Comparison of ENCODE assay signal across 26 cellular contexts in the genomic region with DNA sequence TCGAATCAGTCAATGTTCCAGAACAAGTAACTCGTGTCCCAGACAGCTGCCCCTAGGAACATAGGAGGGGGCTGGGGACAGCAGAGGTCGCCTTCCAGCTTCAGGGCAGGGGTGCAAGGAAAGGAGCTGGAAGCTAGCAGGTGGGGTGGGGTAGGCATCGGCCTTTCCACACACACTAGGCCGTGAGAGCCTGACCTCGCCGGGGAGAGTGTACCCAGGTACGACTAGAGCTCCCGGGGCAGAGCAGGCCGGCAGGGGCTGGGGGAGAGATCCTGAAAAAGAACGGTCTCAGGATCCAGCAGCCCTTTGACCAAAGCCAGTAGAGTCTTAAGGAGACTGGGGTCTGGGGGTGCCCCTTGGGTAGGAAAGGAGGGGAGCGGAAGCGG.
"Had no signal": no experiment of that assay in that cellular context is flagged by ENCODE, and none has a peak within 500 bp of the region (broad histone marks: within the 10 kb centered on the region; RNA-seq: fewer than 3 reads in every experiment).

No MANE protein-coding gene starts in this region.

- H3K4me1 Mint-ChIP-seq: activated naive CD8-positive, alpha-beta T cell treated with anti-CD3 and anti-CD28 coated beads, Interleukin-2, amount 50 U/mL, for 24 hours had no signal

- H3K4me1 ChIP-seq: SJCRH30 had no signal

- H3K9me3 ChIP-seq: SJCRH30, SK-N-SH had no signal

- H3K4me2 ChIP-seq: SK-N-SH had no signal

- ATAC-seq: activated CD8-positive, alpha-beta T cell treated with anti-CD3 and anti-CD28 coated beads, Interleukin-2, amount 10 ng/mL, durations not matched to agents 7 days and 5 days; activated naive CD4-positive, alpha-beta T cell treated with anti-CD3 and anti-CD28 coated beads, Interleukin-2, amount 50 U/mL, for 72 hours; activated naive CD8-positive, alpha-beta T cell treated with anti-CD3 and anti-CD28 coated beads, Interleukin-2, amount 50 U/mL, for 24 hours had no signal

- H3K36me3 ChIP-seq: brain microvascular endothelial cell, cardiac muscle cell, SJCRH30 had no signal

- H3K9ac ChIP-seq: SK-N-SH had no signal

- H3K27me3 Mint-ChIP-seq: activated naive CD8-positive, alpha-beta T cell treated with anti-CD3 and anti-CD28 coated beads, Interleukin-2, amount 50 U/mL, for 24 hours had no signal

- H3K27me3 ChIP-seq: brain microvascular endothelial cell, cardiac muscle cell had no signal

- H3K4me3 Mint-ChIP-seq: activated CD8-positive, alpha-beta T cell treated with anti-CD3 and anti-CD28 coated beads, Interleukin-2, amount 10 ng/mL, durations not matched to agents 7 days and 5 days; activated naive CD8-positive, alpha-beta T cell treated with anti-CD3 and anti-CD28 coated beads, Interleukin-2, amount 50 U/mL, for 24 hours; activated T-helper 1 cell treated with anti-CD3 and anti-CD28 coated beads, Interleukin-12 subunit alpha, Interleukin-12 subunit beta, Interleukin-2, Interleukin-4 antibody, amounts not matched to agents 30 ng/mL and 10 ng/mL and 1 ng/mL, durations not matched to agents 14 hours and 24 hours and 36 hours had no signal

- H3K27ac ChIP-seq: brain microvascular endothelial cell, cardiac muscle cell, SJCRH30 had no signal

- DNase-seq: activated CD4-positive, alpha-beta T cell treated with anti-CD3 and anti-CD28 coated beads for 48 hours; activated CD4-positive, alpha-beta T cell treated with anti-CD3 and anti-CD28 coated beads, Interleukin-2, amount 50 U/mL, for 4 hours; activated CD4-positive, CD25-positive, alpha-beta regulatory T cell treated with anti-CD3 and anti-CD28 coated beads, Interleukin-2, amount 50 U/mL, for 72 hours; activated CD8-positive, alpha-beta memory T cell treated with anti-CD3 and anti-CD28 coated beads, Interleukin-2, amount 50 U/mL, for 48 hours; activated CD8-positive, alpha-beta T cell treated with anti-CD3 and anti-CD28 coated beads, Interleukin-2, amount 10 ng/mL, durations not matched to agents 7 days and 5 days; activated effector memory CD4-positive, alpha-beta T cell treated with Interleukin-2 at 50 U/mL for 16 hours; activated naive CD4-positive, alpha-beta T cell treated with Interleukin-2 at 50 U/mL for 16 hours; activated naive CD8-positive, alpha-beta T cell treated with anti-CD3 and anti-CD28 coated beads, Interleukin-2, amount 50 U/mL, for 24 hours; activated T-cell treated with anti-CD3 and anti-CD28 coated beads, Interleukin-2, amount 50 U/mL, for 1 hour; amniotic stem cell; brain microvascular endothelial cell; MM.1S; NCI-H1105; NCI-H1436; NCI-H2029 treated with DMSO at 0.1 percent for 48 hours; NCI-H345; NCI-H510A; NCI-H526 treated with DMSO at 0.1 percent for 48 hours; OCI-M1; SJCRH30; SK-N-SH; T-helper 1 cell had no signal

- H3K4me3 ChIP-seq: cardiac muscle cell, SJCRH30 had no signal

- H3K9me3 Mint-ChIP-seq: activated naive CD4-positive, alpha-beta T cell treated with anti-CD3 and anti-CD28 coated beads, Interleukin-2, amount 50 U/mL, for 72 hours; activated naive CD8-positive, alpha-beta T cell treated with anti-CD3 and anti-CD28 coated beads, Interleukin-2, amount 50 U/mL, for 24 hours; activated T-helper 1 cell treated with anti-CD3 and anti-CD28 coated beads, Interleukin-12 subunit alpha, Interleukin-12 subunit beta, Interleukin-2, Interleukin-4 antibody, amounts not matched to agents 30 ng/mL and 10 ng/mL and 1 ng/mL, durations not matched to agents 14 hours and 24 hours and 36 hours had no signal

- H3K9me2 ChIP-seq: SK-N-SH had no signal

- H3K27ac Mint-ChIP-seq: activated CD8-positive, alpha-beta T cell treated with anti-CD3 and anti-CD28 coated beads, Interleukin-2, amount 10 ng/mL, durations not matched to agents 7 days and 5 days; activated naive CD4-positive, alpha-beta T cell treated with anti-CD3 and anti-CD28 coated beads, Interleukin-2, amount 50 U/mL, for 72 hours; activated naive CD8-positive, alpha-beta T cell treated with anti-CD3 and anti-CD28 coated beads, Interleukin-2, amount 50 U/mL, for 24 hours; activated T-helper 1 cell treated with anti-CD3 and anti-CD28 coated beads, Interleukin-12 subunit alpha, Interleukin-12 subunit beta, Interleukin-2, Interleukin-4 antibody, amounts not matched to agents 30 ng/mL and 10 ng/mL and 1 ng/mL, durations not matched to agents 14 hours and 24 hours and 36 hours had no signal

- H3K36me3 Mint-ChIP-seq: activated naive CD4-positive, alpha-beta T cell treated with anti-CD3 and anti-CD28 coated beads, Interleukin-2, amount 50 U/mL, for 72 hours had no signal

- FAIRE-seq: astrocyte had no signal
